ENCODE assay signal across 8 cellular contexts in genomic region chr17:42682400-42683384, GRCh38. TPM values are rescaled to one million over a fixed set of nuclear protein-coding genes. Genes with fewer than 3 reads are reported as not detected.
DNase-seq lines count a peak whose midpoint lies in the region; ATAC-seq and TF ChIP-seq lines count a peak whose summit lies in the region.

CNTNAP1 (plus strand) TSS chr17:42682531; CDS start chr17:42682830, 299 bp downstream.

- CTCF ChIA-PET in OCI-LY7 (lab: Charles Lee; ENCODE audit: unreplicated experiment) = no interaction called here

- H3K4me3 Mint-ChIP-seq in CD14-positive monocyte = peak within 1 kb of the TSS; percentile 60 to 84

- POLR2A ChIA-PET in OCI-LY7 (lab: Charles Lee) = interaction anchor here (0.5 to 0.6 kb wide), 2 partner anchors 60 to 316 kb away, joined by 3 to 5 read pairs; no protein-coding TSS in a partner anchor

- H3K9me3 ChIP-seq in OCI-LY7 (ENCODE audit: low read length) (no peaks in the 10 kb centered on the region), iPS-15b (ENCODE audit: control insufficient read depth, insufficient read depth, low read length) (no peaks in the 10 kb centered on the region)

- H3K4me3 ChIP-seq in OCI-LY7 (ENCODE audit: low read depth, low read length, poor library complexity, severe bottlenecking) (peak within 1 kb of the TSS; percentile 42), brain microvascular endothelial cell (ENCODE audit: low read depth, low read length) (peak within 1 kb of the TSS; percentile 58), iPS-15b (ENCODE audit: low read depth, low read length) (peak within 1 kb of the TSS; percentile 77), skeletal muscle cell (ENCODE audit: low read depth, low read length) (peak within 1 kb of the TSS; percentile 68)

- intact Hi-C loops in CD14-positive monocyte (cut with micrococcal nuclease) = loop anchor here in 1 of 2 donors (5.0 kb wide), 1 partner anchor 105 kb away; the partner anchor contains the start of gene PSMC3IP
- intact Hi-C loops in OCI-LY7 (cut with micrococcal nuclease; ENCODE audit: unreplicated experiment) = no loop called here

- H3K9ac ChIP-seq in iPS-15b (ENCODE audit: low read depth, low read length) = peak within 1 kb of the TSS; percentile 24

- DNase-seq in CD14-positive monocyte (ENCODE audit: low spot score) = no peak
- peak; percentile 85 for DNase-seq in GM20000 (ENCODE audit: low spot score)
- no peak for DNase-seq in OCI-LY7 (ENCODE audit: low spot score)
- DNase-seq in brain microvascular endothelial cell = peak; percentile 43
- no peak for DNase-seq in skeletal muscle cell (ENCODE audit: low read depth)

- H3K9me3 Mint-ChIP-seq in CD14-positive monocyte = peaks cover 6 to 31% (median 17%) of the 10 kb centered on the region in 7 donors

- in situ Hi-C loops in brain microvascular endothelial cell (cut with HindIII; ENCODE audit: low pct_ligation_motif_present, low sequenced_read_pairs) = no loop called here

- no peaks in the 10 kb centered on the region for H3K27me3 ChIP-seq in brain microvascular endothelial cell (replicated peaks)
- peaks cover 49% of the 10 kb centered on the region for H3K27me3 ChIP-seq in iPS-15b (ENCODE audit: control insufficient read depth, insufficient read depth, low read length)

- ATAC-seq in GM21515 (IDR thresholded peaks at IDR 0.05; ENCODE audit: unreplicated experiment) = no peak
- no peak for ATAC-seq in GM21529 (IDR thresholded peaks at IDR 0.05; ENCODE audit: unreplicated experiment)

- H4K20me1 ChIP-seq in OCI-LY7 (ENCODE audit: insufficient read depth, low read length) = no peaks in the 10 kb centered on the region

- H3K36me3 ChIP-seq in OCI-LY7 (ENCODE audit: insufficient read depth, low read length) (no peaks in the 10 kb centered on the region), brain microvascular endothelial cell (replicated peaks) (no peaks in the 10 kb centered on the region), iPS-15b (ENCODE audit: control insufficient read depth, insufficient read depth, low read length) (peaks cover 5% of the 10 kb centered on the region)

- no TSS peak for BruUV-seq in OCI-LY7 (replicated peaks; lab: Mats Ljungman, UMichigan)

- no peak for TF ChIP-seq CTCF in CD14-positive monocyte (IDR thresholded peaks at IDR 0.05)
- TF ChIP-seq CTCF in GM20000 (IDR thresholded peaks at IDR 0.05; ENCODE audit: extremely low read depth, missing control alignments) = no peak
- TF ChIP-seq CTCF in OCI-LY7 (conservative IDR thresholded peaks at IDR 0.05; ENCODE audit: low read length) = no peak
- no peak for TF ChIP-seq CTCF in brain microvascular endothelial cell (IDR thresholded peaks at IDR 0.05; ENCODE audit: low read depth, low read length, missing control alignments)

- H3K9me2 ChIP-seq in OCI-LY7 (ENCODE audit: insufficient read depth, low read length) = no peaks in the 10 kb centered on the region

- H2AFZ ChIP-seq in OCI-LY7 (ENCODE audit: low read length) = peak within 1 kb of the TSS; percentile 66; the same call in 1 of the 2 replicates

- peak within 1 kb of the TSS in 3 of 7 donors; percentile 37 to 85 (median 66) for H3K27ac Mint-ChIP-seq in CD14-positive monocyte

- H3K4me1 ChIP-seq in OCI-LY7 (ENCODE audit: insufficient read depth, low read length, poor library complexity, severe bottlenecking) (peaks cover 41% of the 10 kb centered on the region), iPS-15b (ENCODE audit: control insufficient read depth, insufficient read depth, low read length) (peaks cover 6% of the 10 kb centered on the region)

- peaks cover 49% of the 10 kb centered on the region for H3K4me1 Mint-ChIP-seq in CD14-positive monocyte

- peaks cover 39 to 62% (median 48%) of the 10 kb centered on the region in 3 donors for H3K27me3 Mint-ChIP-seq in CD14-positive monocyte (ENCODE audit: low read depth in 3 of 3)

- H3K27ac ChIP-seq in OCI-LY7 (ENCODE audit: low read depth, low read length, poor library complexity, severe bottlenecking) = no peak within 1 kb of the TSS
- no peak within 1 kb of the TSS for H3K27ac ChIP-seq in brain microvascular endothelial cell

- H3K36me3 Mint-ChIP-seq in CD14-positive monocyte = peaks cover 8 to 10% of the 10 kb centered on the region in 2 donors

- H3K4me2 ChIP-seq in OCI-LY7 (ENCODE audit: low read length) = peak within 1 kb of the TSS; percentile 59

- no peaks in the 10 kb centered on the region for H3K79me2 ChIP-seq in OCI-LY7 (ENCODE audit: insufficient read depth, low read depth, low read length)

RNA-seq across cellular contexts. Expression of gene CNTNAP1, which starts in this region (rescaled TPM):
- under 1 TPM in 1 of 2 donors, not detected in 1; 0.24 TPM for polyA plus RNA-seq in CD14-positive monocyte
- 0.95 and 1.0 TPM in 2 replicates for total RNA-seq in OCI-LY7 (2014; rRNA removed; shearing (Covaris generic))
- 6.8 TPM in 2 replicates for total RNA-seq in OCI-LY7 (2022)

Comparison
In these comparisons a context has a peak if more than half of its experiments do, and no peak if none do; other contexts are left out.
1. DNase-seq: peak in GM20000 (single experiment) and brain microvascular endothelial cell (single experiment); none in CD14-positive monocyte (single experiment), OCI-LY7 (single experiment) and skeletal muscle cell (single experiment).
2. Peak in every context shown above with its lines, with median percentiles within 50 percentile points of each other: H3K4me3 ChIP-seq.